Comparison of ENCODE assay signal across 8 cellular contexts in the genomic region with DNA sequence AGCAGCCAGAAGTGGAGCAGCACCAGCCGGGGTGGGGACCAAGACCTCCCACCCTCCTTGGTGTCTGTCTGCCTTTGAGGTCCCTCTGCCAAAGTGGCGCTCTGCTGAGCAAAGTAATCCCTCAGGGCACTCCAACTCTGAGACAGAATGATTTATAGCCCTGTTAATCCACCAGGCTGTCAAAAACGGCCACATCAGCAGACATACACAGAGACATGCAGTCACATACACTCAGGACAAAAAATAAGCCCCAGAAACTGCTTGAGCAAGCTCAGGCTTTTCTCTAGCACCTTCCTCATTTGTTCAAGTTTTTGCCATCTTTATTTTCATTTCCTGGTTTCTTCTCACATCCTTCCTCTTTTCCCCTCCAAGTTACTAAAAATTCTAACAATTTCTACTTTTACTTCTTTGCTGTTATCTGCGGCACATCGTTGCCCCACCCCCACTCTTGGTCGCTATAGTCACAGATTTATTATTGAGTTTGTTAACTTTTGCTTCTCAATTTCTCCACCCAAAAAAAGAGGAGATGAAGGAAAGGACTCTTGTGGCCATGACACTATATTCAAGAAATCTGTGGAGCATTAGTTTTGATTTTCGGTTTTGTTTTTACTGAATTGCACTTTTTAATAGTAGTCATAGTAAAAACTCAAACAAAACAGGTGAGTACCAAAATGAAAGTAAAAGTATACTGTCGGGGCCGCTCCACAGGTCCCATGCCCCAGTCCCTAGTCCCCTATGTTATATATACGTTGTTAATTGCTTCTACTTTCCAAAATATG. TPM values are rescaled to one million over a fixed set of nuclear protein-coding genes. Genes with fewer than 3 reads are reported as not detected.
DNase-seq lines count a peak whose midpoint lies in the region; ATAC-seq and TF ChIP-seq lines count a peak whose summit lies in the region.

No MANE protein-coding gene starts in this region.

- H3K27ac ChIP-seq in muscle layer of duodenum (ENCODE audit: low read length), result no peak overlapping the region
- H3K27ac ChIP-seq in osteoblast (ENCODE audit: low read depth, low read length), result no peak overlapping the region

- no peak for TF ChIP-seq CTCF in osteoblast (IDR thresholded peaks at IDR 0.05; ENCODE audit: extremely low read depth, low read depth, low read length)

- no peaks in the 10 kb centered on the region for H3K27me3 Mint-ChIP-seq in activated naive CD8-positive, alpha-beta T cell

- H3K36me3 ChIP-seq in muscle layer of duodenum (ENCODE audit: control insufficient read depth in 1 of 2, insufficient read depth in 2 of 2, low read length in 2 of 2) (no peaks in the 10 kb centered on the region), osteoblast (ENCODE audit: insufficient read depth, low read length) (no peaks in the 10 kb centered on the region)

- peak overlapping the region; percentile 90 for H3K4me3 Mint-ChIP-seq in activated naive CD8-positive, alpha-beta T cell

- H3K9me3 ChIP-seq in muscle layer of duodenum (ENCODE audit: control insufficient read depth in 1 of 2, low read length in 2 of 2) (no peaks in the 10 kb centered on the region), osteoblast (ENCODE audit: low read depth, low read length) (no peaks in the 10 kb centered on the region)

- peaks cover 47% of the 10 kb centered on the region for H3K4me1 Mint-ChIP-seq in activated naive CD8-positive, alpha-beta T cell (ENCODE audit: low read depth)

- no peaks in the 10 kb centered on the region for H3K79me2 ChIP-seq in osteoblast (ENCODE audit: insufficient read depth, low read length)

- H3K4me3 ChIP-seq in muscle layer of duodenum (ENCODE audit: low read depth in 1 of 2, low read length in 2 of 2) (peak overlapping the region; percentile 23 to 47), osteoblast (ENCODE audit: insufficient read depth, low read length) (no peak overlapping the region)

- peak; percentile 26 for DNase-seq in stimulated activated CD4-positive, alpha-beta T cell treated with anti-CD3 and anti-CD28 coated beads, Interleukin-4, amount 100 ng/mL, for 1 hour
- DNase-seq in stimulated activated CD4-positive, alpha-beta T cell treated with anti-CD3 and anti-CD28 coated beads, Interleukin-4, amount 100 ng/mL, for 4 hours, result no peak
- peak; percentile 75 to 95 for DNase-seq in NCI-H524 (lab: John Stamatoyannopoulos, UW)
- DNase-seq in NCI-H2196 treated with DMSO at 0.1 percent for 48 hours (lab: John Stamatoyannopoulos, UW; ENCODE audit: unreplicated experiment), result no peak
- no peak for DNase-seq in osteoblast (ENCODE audit: insufficient read length, low spot score, missing footprints)

- peak; percentile 70 for ATAC-seq in HG02981 (IDR thresholded peaks at IDR 0.05; ENCODE audit: unreplicated experiment)

- H3K27me3 ChIP-seq in muscle layer of duodenum (ENCODE audit: low read depth, low read length) (no peaks in the 10 kb centered on the region), osteoblast (ENCODE audit: insufficient read depth, low read length) (no peaks in the 10 kb centered on the region)

- no peaks in the 10 kb centered on the region for H4K20me1 ChIP-seq in osteoblast (ENCODE audit: insufficient read depth, low read length)

- peak overlapping the region; percentile 90 for H3K27ac Mint-ChIP-seq in activated naive CD8-positive, alpha-beta T cell

- peaks cover 0 to 11% of the 10 kb centered on the region in 2 donors for H3K4me1 ChIP-seq in muscle layer of duodenum (ENCODE audit: control insufficient read depth in 1 of 2, insufficient read depth in 2 of 2, low read length in 2 of 2)
- H3K4me1 ChIP-seq in osteoblast (ENCODE audit: insufficient read depth, low read length), result peaks cover 13% of the 10 kb centered on the region

- H3K9me3 Mint-ChIP-seq in activated naive CD8-positive, alpha-beta T cell (ENCODE audit: low read depth), result no peaks in the 10 kb centered on the region

- no peak overlapping the region for H3K4me2 ChIP-seq in osteoblast (ENCODE audit: insufficient read depth, low read length)

- no peaks in the 10 kb centered on the region for H3K36me3 Mint-ChIP-seq in activated naive CD8-positive, alpha-beta T cell

- H2AFZ ChIP-seq in osteoblast (ENCODE audit: low read length), result no peak overlapping the region

RNA-seq across cellular contexts. Expression of a gene that starts 17.4 kb away (rescaled TPM):
- under 0.01 and 0.29 TPM in 2 replicates for total RNA-seq in osteoblast

Comparison
In these comparisons a context has a peak if more than half of its experiments do, and no peak if none do; other contexts are left out.
1. DNase-seq: peak in stimulated activated CD4-positive, alpha-beta T cell treated with anti-CD3 and anti-CD28 coated beads, Interleukin-4, amount 100 ng/mL, for 1 hour (single experiment) and NCI-H524 (2 of 2); none in stimulated activated CD4-positive, alpha-beta T cell treated with anti-CD3 and anti-CD28 coated beads, Interleukin-4, amount 100 ng/mL, for 4 hours (0 of 2), NCI-H2196 treated with DMSO at 0.1 percent for 48 hours (single experiment) and osteoblast (single experiment).